ENCODE assay signal across 8 cellular contexts in genomic region chr18:32019251-32019943, GRCh38. TPM values are rescaled to one million over a fixed set of nuclear protein-coding genes. Genes with fewer than 3 reads are reported as not detected.
A peak's percentile ranks its signal among the peaks of the same experiment; 100 is the strongest.
DNase-seq lines count a peak whose midpoint lies in the region; ATAC-seq, FAIRE-seq and TF ChIP-seq lines count a peak whose summit lies in the region.

No MANE protein-coding gene starts in this region.

- ATAC-seq in HG03354 (IDR thresholded peaks at IDR 0.05; ENCODE audit: poor library complexity, severe bottlenecking, unreplicated experiment) = peak; percentile 17
- peak; percentile 27 for ATAC-seq in activated naive CD8-positive, alpha-beta T cell treated with anti-CD3 and anti-CD28 coated beads, Interleukin-2, amount 10 ng/mL, durations not matched to agents 7 days and 5 days (ENCODE audit: low read depth)
- no peak for ATAC-seq in GM19452 (IDR thresholded peaks at IDR 0.05; ENCODE audit: unreplicated experiment)
- ATAC-seq in GM18870 (IDR thresholded peaks at IDR 0.05; ENCODE audit: unreplicated experiment) = no peak

- H3K27ac Mint-ChIP-seq in activated naive CD8-positive, alpha-beta T cell treated with anti-CD3 and anti-CD28 coated beads, Interleukin-2, amount 10 ng/mL, durations not matched to agents 7 days and 5 days = peak overlapping the region; percentile 100

- intact Hi-C loops in left ventricle myocardium inferior (cut with micrococcal nuclease) = no loop called here
- intact Hi-C loops in posterior vena cava (cut with DNase I) = no loop called here

- H3K9ac ChIP-seq in SK-N-MC (ENCODE audit: insufficient read length) = peak overlapping the region; percentile 66

- peak overlapping the region; percentile 86 for H3K4me3 Mint-ChIP-seq in activated naive CD8-positive, alpha-beta T cell treated with anti-CD3 and anti-CD28 coated beads, Interleukin-2, amount 10 ng/mL, durations not matched to agents 7 days and 5 days

- TF ChIP-seq CTCF in D721Med (IDR thresholded peaks at IDR 0.05; ENCODE audit: insufficient read depth, missing control alignments) (no peak), left ventricle myocardium inferior (IDR thresholded peaks at IDR 0.05; ENCODE audit: borderline replicate concordance) (peak; percentile 12)

- H3K27ac ChIP-seq in SK-N-MC (no peak overlapping the region), left ventricle myocardium inferior (replicated peaks) (peak overlapping the region; percentile 86)

- H3K9me3 ChIP-seq in SK-N-MC (ENCODE audit: low read depth, low read length) (no peaks in the 10 kb centered on the region), left ventricle myocardium inferior (replicated peaks) (no peaks in the 10 kb centered on the region)

- peaks cover 30% of the 10 kb centered on the region for H3K4me1 Mint-ChIP-seq in activated naive CD8-positive, alpha-beta T cell treated with anti-CD3 and anti-CD28 coated beads, Interleukin-2, amount 10 ng/mL, durations not matched to agents 7 days and 5 days

- no peaks in the 10 kb centered on the region for H3K36me3 ChIP-seq in SK-N-MC (ENCODE audit: insufficient read depth, low read length)
- no peaks in the 10 kb centered on the region for H3K36me3 ChIP-seq in left ventricle myocardium inferior

- DNase-seq in D721Med (ENCODE audit: insufficient read length, low spot score) = peak; percentile 38
- no peak for DNase-seq in SK-N-MC (ENCODE audit: low read depth, low spot score)
- peak; percentile 68 for DNase-seq in activated naive CD8-positive, alpha-beta T cell treated with anti-CD3 and anti-CD28 coated beads, Interleukin-2, amount 10 ng/mL, durations not matched to agents 7 days and 5 days
- peak; percentile 36 for DNase-seq in left ventricle myocardium inferior
- peak; percentile 84 for DNase-seq in posterior vena cava (ENCODE audit: low spot score)

- H3K27me3 ChIP-seq in left ventricle myocardium inferior (ENCODE audit: low read depth) = no peaks in the 10 kb centered on the region

- peaks cover 24% of the 10 kb centered on the region for H3K4me1 ChIP-seq in left ventricle myocardium inferior

- FAIRE-seq in D721Med (lab: Jason Lieb, UNC) = no peak

- POLR2A ChIA-PET in activated naive CD8-positive, alpha-beta T cell treated with anti-CD3 and anti-CD28 coated beads, Interleukin-2, amount 10 ng/mL, durations not matched to agents 7 days and 5 days (lab: Charles Lee) = interaction anchor here (0.7 to 3.7 kb wide), 28 partner anchors 9 to 139 kb away, joined by 3 to 114 read pairs (median 5); partner anchors contain the start of genes RNF138 and TRAPPC8

- H3K4me3 ChIP-seq in SK-N-MC (peak overlapping the region; percentile 84), left ventricle myocardium inferior (peak overlapping the region; percentile 74)

- H3K36me3 Mint-ChIP-seq in activated naive CD8-positive, alpha-beta T cell treated with anti-CD3 and anti-CD28 coated beads, Interleukin-2, amount 10 ng/mL, durations not matched to agents 7 days and 5 days = peaks cover 19% of the 10 kb centered on the region

- H3K27me3 Mint-ChIP-seq in activated naive CD8-positive, alpha-beta T cell treated with anti-CD3 and anti-CD28 coated beads, Interleukin-2, amount 10 ng/mL, durations not matched to agents 7 days and 5 days = no peaks in the 10 kb centered on the region

- no peaks in the 10 kb centered on the region for H3K9me3 Mint-ChIP-seq in activated naive CD8-positive, alpha-beta T cell treated with anti-CD3 and anti-CD28 coated beads, Interleukin-2, amount 10 ng/mL, durations not matched to agents 7 days and 5 days

RNA-seq across cellular contexts. Expression of gene RNF125, which starts 0.8 kb away (rescaled TPM):
- 10 to 100 TPM; 29.0 to 31.2 TPM for total RNA-seq in activated naive CD8-positive, alpha-beta T cell treated with anti-CD3 and anti-CD28 coated beads, Interleukin-2, amount 10 ng/mL, durations not matched to agents 7 days and 5 days
- total RNA-seq in left ventricle myocardium inferior (3.5 TPM), posterior vena cava (1 to 10 TPM; 3.7 to 9.0 TPM)

Comparison
In these comparisons a context has a peak if more than half of its experiments do, and no peak if none do; other contexts are left out.
1. ATAC-seq: peak in HG03354 (single experiment) and activated naive CD8-positive, alpha-beta T cell treated with anti-CD3 and anti-CD28 coated beads, Interleukin-2, amount 10 ng/mL, durations not matched to agents 7 days and 5 days (single experiment); none in GM19452 (single experiment) and GM18870 (single experiment).